Comparison of ENCODE assay signal across 14 cellular contexts in genomic region chr12:57133916-57134315, GRCh38. TPM values are rescaled to one million over a fixed set of nuclear protein-coding genes. Genes with fewer than 3 reads are reported as not detected.
A peak's percentile ranks its signal among the peaks of the same experiment; 100 is the strongest.
DNase-seq lines count a peak whose midpoint lies in the region; ATAC-seq and TF ChIP-seq lines count a peak whose summit lies in the region.
"Had no signal": no experiment of that assay in that cellular context is flagged by ENCODE, and none has a peak within 500 bp of the region (broad histone marks: within the 10 kb centered on the region; RNA-seq: fewer than 3 reads in every experiment).

No MANE protein-coding gene starts in this region.

- no peak for ATAC-seq in lung (ENCODE audit: insufficient read depth, low FRiP score)
- no peak for ATAC-seq in stimulated activated effector memory CD8-positive, alpha-beta T cell treated with anti-CD3 and anti-CD28 coated beads, Interleukin-12 subunit alpha, Interleukin-12 subunit beta, amount 100 ng/mL, for 72 hours
- ATAC-seq in HG02938 (IDR thresholded peaks at IDR 0.05; ENCODE audit: unreplicated experiment), result no peak
- ATAC-seq: Panc1 had no signal

- no peaks in the 10 kb centered on the region for H3K27me3 ChIP-seq in H7 (ENCODE audit: control insufficient read depth, insufficient read depth, low read length)
- no peaks in the 10 kb centered on the region for H3K27me3 ChIP-seq in lung (ENCODE audit: control insufficient read depth, insufficient read depth)
- H3K27me3 ChIP-seq in effector memory CD4-positive, alpha-beta T cell (replicated peaks; ENCODE audit: control insufficient read depth, insufficient read depth, low read length, poor library complexity, severe bottlenecking), result no peaks in the 10 kb centered on the region

- H3K4me3 Mint-ChIP-seq in dendritic cell treated with granulocyte-macrophage colony-stimulating factor and Interleukin-4, amounts not matched to agents 40 ng/mL and 50 ng/mL, for 4 days, result peak overlapping the region; percentile 33
- no peak overlapping the region for H3K4me3 Mint-ChIP-seq in stimulated activated effector memory CD8-positive, alpha-beta T cell treated with anti-CD3 and anti-CD28 coated beads, Interleukin-12 subunit alpha, Interleukin-12 subunit beta, amount 100 ng/mL, for 72 hours

- peak overlapping the region; percentile 5 to 43 for H3K27ac ChIP-seq in lung (ENCODE audit: low read depth in 1 of 2, low read length in 1 of 2)
- H3K27ac ChIP-seq in effector memory CD4-positive, alpha-beta T cell (ENCODE audit: insufficient read depth, low read length, poor library complexity, severe bottlenecking), result no peak overlapping the region
- H3K27ac ChIP-seq: WERI-Rb-1 had no signal

- peaks cover 91% of the 10 kb centered on the region for H3K4me1 Mint-ChIP-seq in dendritic cell treated with granulocyte-macrophage colony-stimulating factor and Interleukin-4, amounts not matched to agents 40 ng/mL and 50 ng/mL, for 4 days (ENCODE audit: low read depth)
- peaks cover 7% of the 10 kb centered on the region for H3K4me1 Mint-ChIP-seq in stimulated activated effector memory CD8-positive, alpha-beta T cell treated with anti-CD3 and anti-CD28 coated beads, Interleukin-12 subunit alpha, Interleukin-12 subunit beta, amount 100 ng/mL, for 72 hours

- intact Hi-C loops in dendritic cell treated with granulocyte-macrophage colony-stimulating factor and Interleukin-4, amounts not matched to agents 40 ng/mL and 50 ng/mL, for 4 days (cut with micrococcal nuclease), result no loop called here

- no peaks in the 10 kb centered on the region for H3K9me3 ChIP-seq in lung (ENCODE audit: control insufficient read depth in 2 of 2, insufficient read depth in 1 of 2, low read length in 1 of 2)
- H3K9me3 ChIP-seq in effector memory CD4-positive, alpha-beta T cell (ENCODE audit: control insufficient read depth, low read length), result no peaks in the 10 kb centered on the region

- H3K4me1 ChIP-seq in lung (ENCODE audit: control insufficient read depth in 2 of 2, insufficient read depth in 2 of 2, low read length in 2 of 2), result peaks cover 9 to 15% of the 10 kb centered on the region in 2 donors
- H3K4me1 ChIP-seq in effector memory CD4-positive, alpha-beta T cell (ENCODE audit: control insufficient read depth, insufficient read depth, low read length, poor library complexity, severe bottlenecking), result peaks cover 4% of the 10 kb centered on the region

- DNase-seq in H7 (peak; percentile 39), lung (ENCODE audit: low spot score) (no peak), activated T-cell treated with anti-CD3 and anti-CD28 coated beads for 4 hours (no peak), occipital lobe (lab: John Stamatoyannopoulos, UW) (no peak)
- DNase-seq in stimulated activated effector memory CD8-positive, alpha-beta T cell treated with anti-CD3 and anti-CD28 coated beads, Interleukin-12 subunit alpha, Interleukin-12 subunit beta, amount 100 ng/mL, for 72 hours (ENCODE audit: low spot score in 2 of 2), result no peak
- no peak for DNase-seq in effector memory CD4-positive, alpha-beta T cell
- DNase-seq: activated gamma-delta T cell treated with Interleukin-2 at 50 U/mL for 16 hours, NCI-H2081, WERI-Rb-1 had no signal

- no peak overlapping the region for H3K4me3 ChIP-seq in H7 (ENCODE audit: insufficient read depth, low read depth, low read length)
- no peak overlapping the region for H3K4me3 ChIP-seq in lung
- no peak overlapping the region for H3K4me3 ChIP-seq in effector memory CD4-positive, alpha-beta T cell (ENCODE audit: insufficient read depth, low read depth, low read length, poor library complexity, severe bottlenecking)

- WGBS in lung, 2 donors, result 64 to 75% methylated on average over 6 of the region's 6 CpGs

- peak overlapping the region; percentile 65 for H3K27ac Mint-ChIP-seq in dendritic cell treated with granulocyte-macrophage colony-stimulating factor and Interleukin-4, amounts not matched to agents 40 ng/mL and 50 ng/mL, for 4 days
- H3K27ac Mint-ChIP-seq in stimulated activated effector memory CD8-positive, alpha-beta T cell treated with anti-CD3 and anti-CD28 coated beads, Interleukin-12 subunit alpha, Interleukin-12 subunit beta, amount 100 ng/mL, for 72 hours, result peak overlapping the region; percentile 33

- peaks cover 73% of the 10 kb centered on the region for H3K36me3 Mint-ChIP-seq in dendritic cell treated with granulocyte-macrophage colony-stimulating factor and Interleukin-4, amounts not matched to agents 40 ng/mL and 50 ng/mL, for 4 days (ENCODE audit: low read depth)
- H3K36me3 Mint-ChIP-seq in stimulated activated effector memory CD8-positive, alpha-beta T cell treated with anti-CD3 and anti-CD28 coated beads, Interleukin-12 subunit alpha, Interleukin-12 subunit beta, amount 100 ng/mL, for 72 hours, result no peaks in the 10 kb centered on the region

- H3K9me3 Mint-ChIP-seq in dendritic cell treated with granulocyte-macrophage colony-stimulating factor and Interleukin-4, amounts not matched to agents 40 ng/mL and 50 ng/mL, for 4 days, result no peaks in the 10 kb centered on the region
- H3K9me3 Mint-ChIP-seq in stimulated activated effector memory CD8-positive, alpha-beta T cell treated with anti-CD3 and anti-CD28 coated beads, Interleukin-12 subunit alpha, Interleukin-12 subunit beta, amount 100 ng/mL, for 72 hours, result no peaks in the 10 kb centered on the region
- H3K9me3 Mint-ChIP-seq: CD8-positive, alpha-beta memory T cell had no signal

- H3K36me3 ChIP-seq in H7 (replicated peaks; ENCODE audit: control insufficient read depth, insufficient read depth, low read length) (peaks cover 1% of the 10 kb centered on the region), lung (ENCODE audit: control insufficient read depth in 2 of 2, insufficient read depth in 2 of 2, low read length in 2 of 2) (peaks cover 0 to under 1% of the 10 kb centered on the region in 2 donors)
- no peaks in the 10 kb centered on the region for H3K36me3 ChIP-seq in effector memory CD4-positive, alpha-beta T cell (ENCODE audit: control insufficient read depth, insufficient read depth, low read length)
- H3K36me3 ChIP-seq: WERI-Rb-1 had no signal

- no peaks in the 10 kb centered on the region for H3K27me3 Mint-ChIP-seq in dendritic cell treated with granulocyte-macrophage colony-stimulating factor and Interleukin-4, amounts not matched to agents 40 ng/mL and 50 ng/mL, for 4 days

- TF ChIP-seq CTCF in lung (IDR thresholded peaks at IDR 0.05; ENCODE audit: control extremely low read depth, extremely low read depth), result no peak

RNA-seq across cellular contexts. Expression of gene LRP1, which starts 5.6 kb away (rescaled TPM):
- 17.3 and 23.9 TPM in 2 replicates for total RNA-seq in H7 (2014; rRNA removed; shearing (Covaris generic))
- total RNA-seq in lung (100 to 1,000 TPM; 166 to 338 TPM), occipital lobe (65.4 TPM)
- polyA plus RNA-seq in lung, result 10 to 100 TPM; 52.6 to 77.4 TPM

RNA-seq across cellular contexts. Expression of gene LRP1-AS, which starts 13.5 kb away (rescaled TPM):
- total RNA-seq in H7 (2014; rRNA removed; shearing (Covaris generic)), result not detected in 2 replicates
- not detected for total RNA-seq in lung
- polyA plus RNA-seq in lung, result not detected
- not detected for total RNA-seq in occipital lobe
- total RNA-seq: CD8-positive, alpha-beta memory T cell; renal cortical epithelial cell had no signal
- polyA plus RNA-seq: CD8-positive, alpha-beta memory T cell had no signal

RNA-seq across cellular contexts. Expression of gene STAT6, which starts 22.8 kb away (rescaled TPM):
- total RNA-seq in H7 (2014; rRNA removed; shearing (Covaris generic)), result 43.5 and 51.5 TPM in 2 replicates
- total RNA-seq in lung (100 to 1,000 TPM; 118 to 216 TPM), occipital lobe (4.7 TPM)
- 100 to 1,000 TPM; 150 to 199 TPM for polyA plus RNA-seq in lung

RNA-seq across cellular contexts. Expression of gene NAB2, which starts 45.0 kb away (rescaled TPM):
- 19.0 and 20.8 TPM in 2 replicates for total RNA-seq in H7 (2014; rRNA removed; shearing (Covaris generic))
- total RNA-seq in lung, result 10 to 100 TPM; 45.2 to 51.3 TPM
- polyA plus RNA-seq in lung, result 10 to 100 TPM; 16.7 to 32.5 TPM
- 33.2 TPM for total RNA-seq in occipital lobe

RNA-seq across cellular contexts. Expression of gene NEMP1, which starts 55.3 kb away (rescaled TPM):
- 22.6 and 30.6 TPM in 2 replicates for total RNA-seq in H7 (2014; rRNA removed; shearing (Covaris generic))
- total RNA-seq in lung, result 10 to 100 TPM; 10.6 to 14.3 TPM
- 1 to 10 TPM; 3.7 to 4.8 TPM for polyA plus RNA-seq in lung
- total RNA-seq in occipital lobe, result 7.6 TPM
